In the genomic region with DNA sequence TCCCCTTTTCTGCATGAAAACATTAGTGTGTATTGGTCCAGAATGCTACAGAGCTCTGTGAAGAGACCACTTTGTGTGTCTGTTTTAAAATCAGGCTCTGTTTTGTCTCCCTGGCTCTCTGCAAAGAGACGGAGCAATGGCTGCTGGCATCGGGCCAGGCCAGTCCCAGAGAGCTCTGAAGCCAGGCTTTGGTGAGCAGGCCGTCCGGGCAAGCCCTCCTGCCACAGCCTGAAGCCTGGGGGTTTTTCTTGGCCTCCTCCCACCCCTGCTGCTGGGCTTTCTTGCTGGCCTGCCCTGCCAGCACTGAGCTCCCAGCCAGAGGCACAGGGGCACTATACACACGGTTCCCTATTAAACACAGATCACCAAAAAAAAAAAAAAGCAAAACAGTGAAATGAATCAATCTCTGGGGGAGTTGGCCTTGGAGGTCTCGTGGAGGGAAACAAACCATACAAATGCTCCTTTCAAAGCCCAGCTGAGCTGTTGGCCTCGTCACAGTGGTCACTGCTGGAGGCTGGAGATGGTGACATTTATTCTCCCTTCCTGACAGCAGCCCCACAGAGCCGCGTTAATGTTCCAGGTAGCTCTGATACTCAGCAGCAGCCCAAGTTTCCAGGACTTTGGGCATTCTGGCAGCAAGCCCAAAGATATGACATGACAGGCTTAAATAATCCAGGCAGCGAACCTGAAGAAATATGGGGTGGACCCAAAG, we compare ENCODE assay signal across 13 cellular contexts.
A peak's percentile ranks its signal among the peaks of the same experiment; 100 is the strongest.
DNase-seq lines count a peak whose midpoint lies in the region; ATAC-seq and TF ChIP-seq lines count a peak whose summit lies in the region.
"Had no signal": no experiment of that assay in that cellular context is flagged by ENCODE, and none has a peak within 500 bp of the region (broad histone marks: within the 10 kb centered on the region; RNA-seq: fewer than 3 reads in every experiment).

No MANE protein-coding gene starts in this region.

- TF ChIP-seq POLR2A in transverse colon (IDR thresholded peaks at IDR 0.05), result no peak

- POLR2A ChIA-PET in activated CD4-positive, alpha-beta T cell treated with anti-CD3 and anti-CD28 coated beads for 36 hours (lab: Charles Lee), result no interaction called here

- H3K27me3 ChIP-seq in dorsolateral prefrontal cortex (peaks cover 0 to 9% (median 0%) of the 10 kb centered on the region in 45 donors), transverse colon (no peaks in the 10 kb centered on the region)
- H3K27me3 ChIP-seq: left lung had no signal

- H3K27ac Mint-ChIP-seq in activated CD4-positive, alpha-beta T cell treated with anti-CD3 and anti-CD28 coated beads, Interleukin-2, amount 10 ng/mL, durations not matched to agents 24 days and 14 days, result no peak overlapping the region
- no peak overlapping the region for H3K27ac Mint-ChIP-seq in activated CD4-positive, alpha-beta T cell treated with anti-CD3 and anti-CD28 coated beads for 36 hours
- peak overlapping the region; percentile 81 for H3K27ac Mint-ChIP-seq in mesothelial cell of epicardium
- H3K27ac Mint-ChIP-seq: activated naive CD4-positive, alpha-beta T cell treated with anti-CD3 and anti-CD28 coated beads, Interleukin-2, amount 10 ng/mL, durations not matched to agents 7 days and 5 days had no signal

- peaks cover 0 to 5% (median 0%) of the 10 kb centered on the region in 4 donors for H3K4me1 ChIP-seq in transverse colon
- H3K4me1 ChIP-seq: left lung had no signal

- no peak for ATAC-seq in activated CD4-positive, alpha-beta T cell treated with anti-CD3 and anti-CD28 coated beads for 36 hours
- ATAC-seq: left lung had no signal

- CTCF ChIA-PET in activated CD4-positive, alpha-beta T cell treated with anti-CD3 and anti-CD28 coated beads for 36 hours (lab: Charles Lee), result no interaction called here

- TF ChIP-seq EP300 in transverse colon (IDR thresholded peaks at IDR 0.05; ENCODE audit: low read depth), result no peak

- no peak overlapping the region for H3K4me3 Mint-ChIP-seq in activated CD4-positive, alpha-beta T cell treated with anti-CD3 and anti-CD28 coated beads, Interleukin-2, amount 10 ng/mL, durations not matched to agents 24 days and 14 days
- no peak overlapping the region for H3K4me3 Mint-ChIP-seq in activated CD4-positive, alpha-beta T cell treated with anti-CD3 and anti-CD28 coated beads for 36 hours
- H3K4me3 Mint-ChIP-seq in mesothelial cell of epicardium, result no peak overlapping the region
- H3K4me3 Mint-ChIP-seq: activated naive CD4-positive, alpha-beta T cell treated with anti-CD3 and anti-CD28 coated beads, Interleukin-2, amount 10 ng/mL, durations not matched to agents 7 days and 5 days had no signal

- no peaks in the 10 kb centered on the region for H3K27me3 Mint-ChIP-seq in activated CD4-positive, alpha-beta T cell treated with anti-CD3 and anti-CD28 coated beads, Interleukin-2, amount 10 ng/mL, durations not matched to agents 24 days and 14 days
- H3K27me3 Mint-ChIP-seq in activated CD4-positive, alpha-beta T cell treated with anti-CD3 and anti-CD28 coated beads for 36 hours, result peaks cover 2% of the 10 kb centered on the region
- H3K27me3 Mint-ChIP-seq in mesothelial cell of epicardium (ENCODE audit: low read depth), result no peaks in the 10 kb centered on the region

- peak; percentile 32 for DNase-seq in activated CD4-positive, alpha-beta T cell treated with anti-CD3 and anti-CD28 coated beads, Interleukin-2, amount 10 ng/mL, durations not matched to agents 24 days and 14 days
- DNase-seq in activated CD4-positive, alpha-beta T cell treated with anti-CD3 and anti-CD28 coated beads for 36 hours, result no peak
- DNase-seq in dorsolateral prefrontal cortex (peak in 7 of 10 donors; percentile 41 to 85 (median 54)), mesothelial cell of epicardium (ENCODE audit: low spot score in 2 of 2, unreplicated experiment in 2 of 2) (peak; percentile 55 to 76), transverse colon (no peak), COLO829 (ENCODE audit: low spot score) (no peak), activated gamma-delta T cell (lab: John Stamatoyannopoulos, UW) (no peak), SW480 (ENCODE audit: low spot score) (no peak)
- DNase-seq: activated CD4-positive, alpha-beta T cell treated with anti-CD3 and anti-CD28 coated beads for 4 hours; activated naive CD4-positive, alpha-beta T cell treated with anti-CD3 and anti-CD28 coated beads, Interleukin-2, amount 10 ng/mL, durations not matched to agents 7 days and 5 days; NCI-H2029 had no signal

- H3K36me3 Mint-ChIP-seq in activated CD4-positive, alpha-beta T cell treated with anti-CD3 and anti-CD28 coated beads, Interleukin-2, amount 10 ng/mL, durations not matched to agents 24 days and 14 days (ENCODE audit: low read depth), result no peaks in the 10 kb centered on the region
- H3K36me3 Mint-ChIP-seq in activated CD4-positive, alpha-beta T cell treated with anti-CD3 and anti-CD28 coated beads for 36 hours (ENCODE audit: low read depth), result no peaks in the 10 kb centered on the region
- no peaks in the 10 kb centered on the region for H3K36me3 Mint-ChIP-seq in mesothelial cell of epicardium
- H3K36me3 Mint-ChIP-seq: activated naive CD4-positive, alpha-beta T cell treated with anti-CD3 and anti-CD28 coated beads, Interleukin-2, amount 10 ng/mL, durations not matched to agents 7 days and 5 days had no signal

- H3K36me3 ChIP-seq in transverse colon, result no peaks in the 10 kb centered on the region
- H3K36me3 ChIP-seq: left lung had no signal

- TF ChIP-seq CTCF in dorsolateral prefrontal cortex (IDR thresholded peaks at IDR 0.05 in 54 of 56, conservative IDR thresholded peaks at IDR 0.05 in 2 of 56; ENCODE audit: low read depth in 1 of 56, partially characterized antibody in 56 of 56) (no peak), mesothelial cell of epicardium (IDR thresholded peaks at IDR 0.05; ENCODE audit: unreplicated experiment) (no peak), transverse colon (IDR thresholded peaks at IDR 0.05) (no peak)

- H3K4me1 Mint-ChIP-seq in activated CD4-positive, alpha-beta T cell treated with anti-CD3 and anti-CD28 coated beads, Interleukin-2, amount 10 ng/mL, durations not matched to agents 24 days and 14 days, result no peaks in the 10 kb centered on the region
- H3K4me1 Mint-ChIP-seq in activated CD4-positive, alpha-beta T cell treated with anti-CD3 and anti-CD28 coated beads for 36 hours, result no peaks in the 10 kb centered on the region
- peaks cover 13% of the 10 kb centered on the region for H3K4me1 Mint-ChIP-seq in mesothelial cell of epicardium
- H3K4me1 Mint-ChIP-seq: activated naive CD4-positive, alpha-beta T cell treated with anti-CD3 and anti-CD28 coated beads, Interleukin-2, amount 10 ng/mL, durations not matched to agents 7 days and 5 days had no signal

- intact Hi-C loops in activated CD4-positive, alpha-beta T cell treated with anti-CD3 and anti-CD28 coated beads, Interleukin-2, amount 10 ng/mL, durations not matched to agents 24 days and 14 days (cut with micrococcal nuclease), result no loop called here
- intact Hi-C loops in activated CD4-positive, alpha-beta T cell treated with anti-CD3 and anti-CD28 coated beads for 36 hours (cut with DNase I, micrococcal nuclease), result no loop called here
- intact Hi-C loops in dorsolateral prefrontal cortex (cut with DNase I), result no loop called here
- intact Hi-C loops in transverse colon (cut with DNase I; ENCODE audit: low total_unique reads), result no loop called here

- no peaks in the 10 kb centered on the region for H3K9me3 Mint-ChIP-seq in activated CD4-positive, alpha-beta T cell treated with anti-CD3 and anti-CD28 coated beads, Interleukin-2, amount 10 ng/mL, durations not matched to agents 24 days and 14 days
- H3K9me3 Mint-ChIP-seq in activated CD4-positive, alpha-beta T cell treated with anti-CD3 and anti-CD28 coated beads for 36 hours (ENCODE audit: low read depth), result no peaks in the 10 kb centered on the region
- H3K9me3 Mint-ChIP-seq in mesothelial cell of epicardium, result peaks cover 11% of the 10 kb centered on the region
- H3K9me3 Mint-ChIP-seq: activated naive CD4-positive, alpha-beta T cell treated with anti-CD3 and anti-CD28 coated beads, Interleukin-2, amount 10 ng/mL, durations not matched to agents 7 days and 5 days had no signal

- H3K9me3 ChIP-seq in transverse colon, result no peaks in the 10 kb centered on the region

- in situ Hi-C loops in transverse colon (cut with MboI; ENCODE audit: low pct_ligation_motif_present in 1 of 4, low pct_unique_long_range_greater_than_20kb in 1 of 4, low sequenced_read_pairs in 3 of 4), result no loop called here

- H3K27ac ChIP-seq in dorsolateral prefrontal cortex, result peak overlapping the region in 1 of 59 donors; percentile 53
- peak overlapping the region in 3 of 4 donors; percentile 19 to 64 (median 26) for H3K27ac ChIP-seq in transverse colon
- H3K27ac ChIP-seq: epithelial cell of prostate, left lung had no signal

- WGBS in transverse colon (ENCODE audit: low coverage in 1 of 2), 2 donors, result 60 to 63% methylated on average over 1 to 10 of the region's 10 CpGs

- H3K4me3 ChIP-seq in dorsolateral prefrontal cortex (no peak overlapping the region), transverse colon (no peak overlapping the region)
- H3K4me3 ChIP-seq: left lung had no signal

Comparison
In these comparisons a context has a peak if more than half of its experiments do, and no peak if none do; other contexts are left out.
1. DNase-seq: peak in activated CD4-positive, alpha-beta T cell treated with anti-CD3 and anti-CD28 coated beads, Interleukin-2, amount 10 ng/mL, durations not matched to agents 24 days and 14 days (single experiment), dorsolateral prefrontal cortex (7 of 10) and mesothelial cell of epicardium (2 of 2); none in activated CD4-positive, alpha-beta T cell treated with anti-CD3 and anti-CD28 coated beads for 36 hours (single experiment), transverse colon (single experiment), COLO829 (single experiment), activated gamma-delta T cell (single experiment) and SW480 (single experiment).